Comparison of ENCODE assay signal across 15 cellular contexts in genomic region chr12:30874455-30875313, GRCh38. TPM values are rescaled to one million over a fixed set of nuclear protein-coding genes. Genes with fewer than 3 reads are reported as not detected.
DNase-seq lines count a peak whose midpoint lies in the region; ATAC-seq and TF ChIP-seq lines count a peak whose summit lies in the region.
"Had no signal": no experiment of that assay in that cellular context is flagged by ENCODE, and none has a peak within 500 bp of the region (broad histone marks: within the 10 kb centered on the region; RNA-seq: fewer than 3 reads in every experiment).

No MANE protein-coding gene starts in this region.

- H3K27ac Mint-ChIP-seq in stimulated activated effector memory CD8-positive, alpha-beta T cell treated with anti-CD3 and anti-CD28 coated beads, Interleukin-12 subunit alpha, Interleukin-12 subunit beta, amount 100 ng/mL, for 72 hours, result no peak overlapping the region
- H3K27ac Mint-ChIP-seq: activated T-cell treated with anti-CD3 and anti-CD28 coated beads, Interleukin-2, amount 50 U/mL, for 72 hours had no signal

- WGBS in heart left ventricle, 4 donors, result 47 to 67% (median 52%) methylated on average over 10 of the region's 10 CpGs
- 64% methylated on average over 9 of the region's 10 CpGs for WGBS in esophagus muscularis mucosa

- peaks cover 0 to 14% (median 0%) of the 10 kb centered on the region in 12 donors for H3K4me1 ChIP-seq in heart left ventricle
- peaks cover 0 to 3% (median under 1%) of the 10 kb centered on the region in 4 donors for H3K4me1 ChIP-seq in esophagus muscularis mucosa
- H3K4me1 ChIP-seq: upper lobe of right lung had no signal

- no peak overlapping the region for H3K27ac ChIP-seq in heart left ventricle
- no peak overlapping the region for H3K27ac ChIP-seq in esophagus muscularis mucosa (replicated peaks in 1 of 4)
- H3K27ac ChIP-seq: coronary artery, ovary, upper lobe of right lung had no signal

- H3K4me3 ChIP-seq in heart left ventricle (no peak overlapping the region), esophagus muscularis mucosa (no peak overlapping the region)
- H3K4me3 ChIP-seq: coronary artery, ovary, upper lobe of right lung had no signal

- no peak for DNase-seq in Right ventricle myocardium superior
- DNase-seq in heart left ventricle, result no peak
- DNase-seq in NCI-H2196 (lab: John Stamatoyannopoulos, UW; ENCODE audit: unreplicated experiment), result peak; percentile 87
- peak; percentile 91 for DNase-seq in esophagus muscularis mucosa (ENCODE audit: extremely low spot score)
- DNase-seq in middle frontal gyrus (ENCODE audit: extremely low spot score, low spot score), result no peak
- DNase-seq in NCI-H2227 (lab: John Stamatoyannopoulos, UW; ENCODE audit: unreplicated experiment), result no peak
- no peak for DNase-seq in stimulated activated effector memory CD8-positive, alpha-beta T cell treated with anti-CD3 and anti-CD28 coated beads, Interleukin-12 subunit alpha, Interleukin-12 subunit beta, amount 100 ng/mL, for 72 hours (ENCODE audit: low spot score in 2 of 2)
- DNase-seq: activated T-cell treated with anti-CD3 and anti-CD28 coated beads, Interleukin-2, amount 50 U/mL, for 72 hours; Karpas-422; midbrain; ovary; SW 1271; upper lobe of right lung had no signal

- H3K4me3 Mint-ChIP-seq in stimulated activated effector memory CD8-positive, alpha-beta T cell treated with anti-CD3 and anti-CD28 coated beads, Interleukin-12 subunit alpha, Interleukin-12 subunit beta, amount 100 ng/mL, for 72 hours, result no peak overlapping the region
- H3K4me3 Mint-ChIP-seq: activated T-cell treated with anti-CD3 and anti-CD28 coated beads, Interleukin-2, amount 50 U/mL, for 72 hours had no signal

- H3K36me3 ChIP-seq in heart left ventricle, result no peaks in the 10 kb centered on the region
- H3K36me3 ChIP-seq in esophagus muscularis mucosa, result no peaks in the 10 kb centered on the region
- H3K36me3 ChIP-seq: ovary, upper lobe of right lung had no signal

- H3K27me3 ChIP-seq in heart left ventricle, result peaks cover 0 to 8% (median 0%) of the 10 kb centered on the region in 9 donors
- peaks cover 0 to 3% (median 0%) of the 10 kb centered on the region in 4 donors for H3K27me3 ChIP-seq in esophagus muscularis mucosa
- H3K27me3 ChIP-seq: ovary, upper lobe of right lung had no signal

- TF ChIP-seq CTCF in heart left ventricle (IDR thresholded peaks at IDR 0.05) (no peak), esophagus muscularis mucosa (IDR thresholded peaks at IDR 0.05) (no peak)

- H3K9me3 ChIP-seq in heart left ventricle (no peaks in the 10 kb centered on the region), esophagus muscularis mucosa (no peaks in the 10 kb centered on the region)
- H3K9me3 ChIP-seq: ovary, upper lobe of right lung had no signal

- TF ChIP-seq POLR2A in heart left ventricle (IDR thresholded peaks at IDR 0.05) (no peak), esophagus muscularis mucosa (IDR thresholded peaks at IDR 0.05; ENCODE audit: low read depth) (no peak)

- TF ChIP-seq EP300 in esophagus muscularis mucosa (IDR thresholded peaks at IDR 0.05), result no peak

- H3K4me1 Mint-ChIP-seq in stimulated activated effector memory CD8-positive, alpha-beta T cell treated with anti-CD3 and anti-CD28 coated beads, Interleukin-12 subunit alpha, Interleukin-12 subunit beta, amount 100 ng/mL, for 72 hours, result peaks cover 15% of the 10 kb centered on the region

- H3K9me3 Mint-ChIP-seq in stimulated activated effector memory CD8-positive, alpha-beta T cell treated with anti-CD3 and anti-CD28 coated beads, Interleukin-12 subunit alpha, Interleukin-12 subunit beta, amount 100 ng/mL, for 72 hours, result no peaks in the 10 kb centered on the region

- H3K36me3 Mint-ChIP-seq in stimulated activated effector memory CD8-positive, alpha-beta T cell treated with anti-CD3 and anti-CD28 coated beads, Interleukin-12 subunit alpha, Interleukin-12 subunit beta, amount 100 ng/mL, for 72 hours, result no peaks in the 10 kb centered on the region

- ATAC-seq in Right ventricle myocardium superior (ENCODE audit: poor library complexity), result peak; percentile 22
- ATAC-seq in heart left ventricle, result no peak
- no peak for ATAC-seq in GM21825 (IDR thresholded peaks at IDR 0.05; ENCODE audit: unreplicated experiment)
- no peak for ATAC-seq in stimulated activated effector memory CD8-positive, alpha-beta T cell treated with anti-CD3 and anti-CD28 coated beads, Interleukin-12 subunit alpha, Interleukin-12 subunit beta, amount 100 ng/mL, for 72 hours
- ATAC-seq: activated T-cell treated with anti-CD3 and anti-CD28 coated beads, Interleukin-2, amount 50 U/mL, for 72 hours; upper lobe of right lung had no signal

- intact Hi-C loops in Right ventricle myocardium superior (cut with DNase I) (no loop called here), heart left ventricle (cut with DNase I) (no loop called here), esophagus muscularis mucosa (cut with DNase I) (no loop called here)

RNA-seq across cellular contexts. Expression of gene TSPAN11, which starts 51.9 kb away (rescaled TPM):
- total RNA-seq in Right ventricle myocardium superior (1.9 TPM), heart left ventricle (1 to 10 TPM in 8 of 9 donors, under 1 TPM in 1; 0.79 to 4.2 (median 2.0) TPM), esophagus muscularis mucosa (10 to 100 TPM in 2 of 4 donors, 1 to 10 TPM in 2; 5.8 to 20.9 (median 12.7) TPM)
- under 1 TPM; 0.49 to 0.61 TPM for polyA plus RNA-seq in heart left ventricle

Comparison
In these comparisons a context has a peak if more than half of its experiments do, and no peak if none do; other contexts are left out.
1. DNase-seq: peak in NCI-H2196 (single experiment) and esophagus muscularis mucosa (single experiment); none in Right ventricle myocardium superior (single experiment), heart left ventricle (0 of 5), middle frontal gyrus (single experiment), NCI-H2227 (single experiment) and stimulated activated effector memory CD8-positive, alpha-beta T cell treated with anti-CD3 and anti-CD28 coated beads, Interleukin-12 subunit alpha, Interleukin-12 subunit beta, amount 100 ng/mL, for 72 hours (0 of 2).